In the genomic region with DNA sequence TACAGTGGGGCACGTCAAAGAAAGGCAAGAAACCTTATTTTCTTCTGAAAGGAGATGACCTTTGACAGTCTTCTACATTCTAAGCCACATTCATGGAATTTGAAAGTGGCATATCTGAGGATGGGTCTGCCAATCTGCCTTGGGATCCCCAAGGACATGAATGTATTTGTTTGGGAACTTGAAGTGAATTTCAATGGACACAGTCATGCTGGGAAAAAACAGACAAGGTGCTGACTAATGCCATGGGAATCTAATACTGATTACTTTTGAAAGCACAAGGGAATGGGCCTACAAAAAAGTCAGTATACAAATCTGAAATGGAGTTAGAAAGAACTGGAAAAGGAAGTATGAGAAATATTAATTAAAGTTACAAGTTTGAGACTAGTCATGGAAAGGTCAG, we compare ENCODE assay signal across 15 cellular contexts.
DNase-seq lines count a peak whose midpoint lies in the region; ATAC-seq and TF ChIP-seq lines count a peak whose summit lies in the region.
"Had no signal": no experiment of that assay in that cellular context is flagged by ENCODE, and none has a peak within 500 bp of the region (broad histone marks: within the 10 kb centered on the region; RNA-seq: fewer than 3 reads in every experiment).

No MANE protein-coding gene starts in this region.

- peak overlapping the region; percentile 16 for H3K4me2 ChIP-seq in GM23248 (ENCODE audit: unreplicated experiment)
- no peak overlapping the region for H3K4me2 ChIP-seq in OCI-LY7 (ENCODE audit: low read length)

- no TSS peak for BruUV-seq in OCI-LY7 (replicated peaks; lab: Mats Ljungman, UMichigan)

- TF ChIP-seq CTCF in ascending aorta (IDR thresholded peaks at IDR 0.05): no peak
- no peak for TF ChIP-seq CTCF in GM13977 (IDR thresholded peaks at IDR 0.05; ENCODE audit: extremely low read depth, insufficient read depth, missing control alignments)
- TF ChIP-seq CTCF in OCI-LY7 (conservative IDR thresholded peaks at IDR 0.05; ENCODE audit: low read length): no peak

- no peak for ATAC-seq in HG02759 (IDR thresholded peaks at IDR 0.05; ENCODE audit: unreplicated experiment)
- ATAC-seq: T-helper 17 cell had no signal

- H4K20me1 ChIP-seq in GM23248 (ENCODE audit: insufficient read depth) (no peaks in the 10 kb centered on the region), OCI-LY7 (ENCODE audit: insufficient read depth, low read length) (no peaks in the 10 kb centered on the region)

- H3K36me3 ChIP-seq in GM23248 (ENCODE audit: low read depth) (no peaks in the 10 kb centered on the region), ascending aorta (no peaks in the 10 kb centered on the region), OCI-LY7 (ENCODE audit: insufficient read depth, low read length) (no peaks in the 10 kb centered on the region)
- H3K36me3 ChIP-seq: suprapubic skin had no signal

- H2AFZ ChIP-seq in GM23248 (no peak overlapping the region), OCI-LY7 (ENCODE audit: low read length) (no peak overlapping the region)

- DNase-seq in GM23248 (peak; percentile 84), ascending aorta (ENCODE audit: low spot score in 2 of 2) (no peak), foreskin melanocyte (peak; percentile 33), stromal cell of bone marrow (ENCODE audit: low read depth) (peak; percentile 58), GM13977 (ENCODE audit: low spot score) (no peak), OCI-LY7 (ENCODE audit: low spot score) (no peak), COLO668 (lab: John Stamatoyannopoulos, UW; ENCODE audit: unreplicated experiment) (no peak)
- DNase-seq: activated CD4-positive, alpha-beta T cell treated with anti-CD3 and anti-CD28 coated beads, Interleukin-2, amount 50 U/mL, for 4 hours; activated naive CD4-positive, alpha-beta T cell; head of caudate nucleus; NCI-H2081 treated with DMSO at 0.1 percent for 48 hours; T-helper 17 cell had no signal

- in situ Hi-C loops in GM23248 (cut with MboI) (no loop called here), GM13977 (cut with MboI; ENCODE audit: low pct_unique_long_range_greater_than_20kb, low sequenced_read_pairs, unreplicated experiment) (no loop called here)

- H3K27ac ChIP-seq in GM23248: peak overlapping the region; percentile 32
- peak overlapping the region; percentile 48 to 52 for H3K27ac ChIP-seq in ascending aorta
- no peak overlapping the region for H3K27ac ChIP-seq in OCI-LY7 (ENCODE audit: low read depth, low read length, poor library complexity, severe bottlenecking)
- H3K27ac ChIP-seq: suprapubic skin had no signal

- H3K27me3 ChIP-seq in GM23248 (replicated peaks; ENCODE audit: insufficient read depth) (no peaks in the 10 kb centered on the region), ascending aorta (no peaks in the 10 kb centered on the region)
- H3K27me3 ChIP-seq: suprapubic skin had no signal

- intact Hi-C loops in ascending aorta (cut with DNase I): no loop called here
- intact Hi-C loops in OCI-LY7 (cut with micrococcal nuclease; ENCODE audit: unreplicated experiment): no loop called here

- peaks cover 11% of the 10 kb centered on the region for H3F3A ChIP-seq in GM23248 (ENCODE audit: insufficient read depth)

- POLR2A ChIA-PET in OCI-LY7 (lab: Charles Lee): no interaction called here

- H3K4me3 ChIP-seq in GM23248 (no peak overlapping the region), ascending aorta (no peak overlapping the region), OCI-LY7 (ENCODE audit: low read depth, low read length, poor library complexity, severe bottlenecking) (no peak overlapping the region)
- H3K4me3 ChIP-seq: coronary artery, suprapubic skin had no signal

- WGBS in GM23248 (ENCODE audit: low coverage in 1 of 2, low lambda C conversion rate in 2 of 2, missing lambda C conversion rate in 2 of 2), 2 experiments: 87 to 96% methylated on average over 1 of the region's 1 CpG

- H3K4me1 ChIP-seq in GM23248 (ENCODE audit: insufficient read depth): peaks cover 28% of the 10 kb centered on the region
- H3K4me1 ChIP-seq in ascending aorta: peaks cover 4 to 9% of the 10 kb centered on the region in 2 donors
- no peaks in the 10 kb centered on the region for H3K4me1 ChIP-seq in OCI-LY7 (ENCODE audit: insufficient read depth, low read length, poor library complexity, severe bottlenecking)
- H3K4me1 ChIP-seq: suprapubic skin had no signal

- no peaks in the 10 kb centered on the region for H3K9me3 ChIP-seq in GM23248 (ENCODE audit: low read depth)
- H3K9me3 ChIP-seq in ascending aorta: peaks cover 0 to 3% of the 10 kb centered on the region in 2 donors
- H3K9me3 ChIP-seq in OCI-LY7 (ENCODE audit: low read length): no peaks in the 10 kb centered on the region

- CTCF ChIA-PET in OCI-LY7 (lab: Charles Lee; ENCODE audit: unreplicated experiment): no interaction called here

- no peak overlapping the region for H3K9ac ChIP-seq in GM23248

- no peaks in the 10 kb centered on the region for H3K79me2 ChIP-seq in GM23248 (ENCODE audit: insufficient read depth)
- no peaks in the 10 kb centered on the region for H3K79me2 ChIP-seq in OCI-LY7 (ENCODE audit: insufficient read depth, low read depth, low read length)

- H3K9me2 ChIP-seq in GM23248 (ENCODE audit: insufficient read depth) (no peaks in the 10 kb centered on the region), OCI-LY7 (ENCODE audit: insufficient read depth, low read length) (no peaks in the 10 kb centered on the region)

Comparison
In these comparisons a context has a peak if more than half of its experiments do, and no peak if none do; other contexts are left out.
1. DNase-seq: peak in GM23248 (single experiment), foreskin melanocyte (single experiment) and stromal cell of bone marrow (single experiment); none in ascending aorta (0 of 2), GM13977 (single experiment), OCI-LY7 (single experiment) and COLO668 (single experiment).